In the genomic region with DNA sequence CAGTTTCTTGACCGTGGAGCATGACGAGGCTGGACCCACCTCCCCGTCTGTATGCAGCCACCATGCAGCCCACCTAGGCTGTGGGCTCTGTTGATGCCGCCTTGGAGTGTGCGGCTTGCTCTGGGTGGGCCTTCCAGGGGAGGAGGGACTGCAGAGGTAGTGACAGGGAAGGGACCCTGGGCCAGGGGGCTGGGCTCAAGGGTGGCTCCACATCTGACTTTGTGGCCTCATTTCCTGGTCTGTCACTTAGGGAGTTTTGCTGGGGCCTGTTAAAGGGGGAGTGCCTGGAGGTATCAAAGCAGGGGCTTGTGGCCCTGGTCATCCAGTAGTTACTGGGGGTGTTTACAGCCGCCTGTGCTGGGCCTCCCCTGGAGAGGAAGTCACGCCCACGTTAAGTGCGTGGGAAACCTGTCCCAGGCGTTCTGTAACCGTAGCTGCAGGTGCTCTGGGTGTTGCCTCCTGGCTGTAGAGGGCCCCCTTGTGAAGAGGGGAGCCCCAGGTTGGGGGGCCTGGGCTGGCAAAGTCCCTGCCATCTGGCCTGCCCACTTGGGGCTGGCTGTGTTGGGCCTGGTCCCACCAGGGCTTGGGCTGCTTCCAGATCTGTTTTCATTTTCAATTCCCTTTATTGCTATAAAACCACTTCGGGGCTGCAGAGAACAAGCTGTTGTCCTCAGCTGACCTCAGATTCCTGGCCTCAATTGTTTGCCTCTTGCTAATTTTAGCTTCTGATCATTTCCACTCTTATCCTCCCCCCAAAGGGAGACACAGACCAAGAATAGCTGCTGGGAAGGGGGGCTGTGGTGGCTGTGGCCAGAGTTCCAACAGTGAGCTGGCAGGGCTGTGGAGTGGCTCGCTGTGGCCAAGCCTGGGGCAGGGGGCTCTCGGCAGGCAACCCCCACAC, we compare ENCODE assay signal across 1 cellular context.
TF ChIP-seq lines count a peak whose summit lies in the region.

No MANE protein-coding gene starts in this region.

TF ChIP-seq in HepG2, 621 proteins besides CTCF, POLR2A, EP300 and RAD21 (continued from another document):
- TF ChIP-seq, protein P1, sequence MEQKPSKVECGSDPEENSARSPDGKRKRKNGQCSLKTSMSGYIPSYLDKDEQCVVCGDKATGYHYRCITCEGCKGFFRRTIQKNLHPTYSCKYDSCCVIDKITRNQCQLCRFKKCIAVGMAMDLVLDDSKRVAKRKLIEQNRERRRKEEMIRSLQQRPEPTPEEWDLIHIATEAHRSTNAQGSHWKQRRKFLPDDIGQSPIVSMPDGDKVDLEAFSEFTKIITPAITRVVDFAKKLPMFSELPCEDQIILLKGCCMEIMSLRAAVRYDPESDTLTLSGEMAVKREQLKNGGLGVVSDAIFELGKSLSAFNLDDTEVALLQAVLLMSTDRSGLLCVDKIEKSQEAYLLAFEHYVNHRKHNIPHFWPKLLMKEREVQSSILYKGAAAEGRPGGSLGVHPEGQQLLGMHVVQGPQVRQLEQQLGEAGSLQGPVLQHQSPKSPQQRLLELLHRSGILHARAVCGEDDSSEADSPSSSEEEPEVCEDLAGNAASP (CRISPR knock-in tag; IDR thresholded peaks at IDR 0.05; ENCODE audit: borderline replicate concordance), result peak; percentile 71; the same call in 1 of the 2 replicates
- TF ChIP-seq ZNF547 (CRISPR knock-in tag; IDR thresholded peaks at IDR 0.05), result no peak
- no peak for TF ChIP-seq CAMTA2 (CRISPR knock-in tag; IDR thresholded peaks at IDR 0.05; ENCODE audit: borderline replicate concordance)
- no peak for TF ChIP-seq KDM1A (CRISPR knock-in tag; IDR thresholded peaks at IDR 0.05)
- peak; percentile 27 for TF ChIP-seq HNRNPLL (IDR thresholded peaks at IDR 0.05; ENCODE audit: low read depth, low read length, poor library complexity, severe bottlenecking)
